ENCODE assay signal across 19 cellular contexts in genomic region chr2:44462934-44463849, GRCh38.
"Had no signal": no experiment of that assay in that cellular context is flagged by ENCODE, and none has a peak within 500 bp of the region (broad histone marks: within the 10 kb centered on the region; RNA-seq: fewer than 3 reads in every experiment).

No MANE protein-coding gene starts in this region.

- H3K4me1 ChIP-seq: adrenal gland, colonic mucosa, gastrocnemius medialis, lower lobe of right lung, testis had no signal

- H3K4me3 ChIP-seq: adrenal gland, colonic mucosa, gastrocnemius medialis, heart right ventricle, lower lobe of right lung, testis had no signal

- H3K27ac ChIP-seq: adrenal gland, colonic mucosa, gastrocnemius medialis, heart right ventricle, lower lobe of right lung, neutrophil, testis had no signal

- DNase-seq: activated B cell treated with CpG ODN at 0.5 μM for 24 hours; activated CD4-positive, alpha-beta T cell treated with anti-CD3 and anti-CD28 coated beads, Interleukin-2, amount 10 ng/mL, durations not matched to agents 7 days and 5 days; activated CD8-positive, alpha-beta memory T cell treated with anti-CD3 and anti-CD28 coated beads for 24 hours; activated naive CD4-positive, alpha-beta T cell treated with anti-CD3 and anti-CD28 coated beads, Interleukin-2, amount 50 U/mL, for 16 hours; adrenal gland; caudate nucleus; colonic mucosa; effector CD4-positive, alpha-beta T cell; gastrocnemius medialis; heart right ventricle; lower lobe of right lung; naive B cell; retina; stimulated activated CD4-positive, alpha-beta T cell treated with anti-CD3 and anti-CD28 coated beads, Interleukin-15, amount 100 ng/mL, for 24 hours; stimulated activated CD4-positive, alpha-beta T cell treated with anti-CD3 and anti-CD28 coated beads, Interleukin-4, amount 100 ng/mL, for 24 hours; stimulated activated naive CD8-positive, alpha-beta T cell treated with anti-CD3 and anti-CD28 coated beads, Interleukin-15, amount 100 ng/mL, for 72 hours; testis had no signal

- H3K27me3 ChIP-seq: adrenal gland, colonic mucosa, gastrocnemius medialis, heart right ventricle, neutrophil, testis had no signal

- H3K4me1 Mint-ChIP-seq: activated B cell treated with CpG ODN at 0.5 μM for 24 hours; activated CD4-positive, alpha-beta T cell treated with anti-CD3 and anti-CD28 coated beads, Interleukin-2, amount 10 ng/mL, durations not matched to agents 7 days and 5 days; naive B cell; stimulated activated naive CD8-positive, alpha-beta T cell treated with anti-CD3 and anti-CD28 coated beads, Interleukin-15, amount 100 ng/mL, for 72 hours had no signal

- H3K4me3 Mint-ChIP-seq: activated B cell treated with CpG ODN at 0.5 μM for 24 hours; activated CD4-positive, alpha-beta T cell treated with anti-CD3 and anti-CD28 coated beads, Interleukin-2, amount 10 ng/mL, durations not matched to agents 7 days and 5 days; naive B cell; stimulated activated naive CD8-positive, alpha-beta T cell treated with anti-CD3 and anti-CD28 coated beads, Interleukin-15, amount 100 ng/mL, for 72 hours had no signal

- H3K27ac Mint-ChIP-seq: activated B cell treated with CpG ODN at 0.5 μM for 24 hours; activated CD4-positive, alpha-beta T cell treated with anti-CD3 and anti-CD28 coated beads, Interleukin-2, amount 10 ng/mL, durations not matched to agents 7 days and 5 days; activated T-helper 2 cell treated with anti-CD3 and anti-CD28 coated beads, Interferon-gamma antibody, Interleukin-2, Interleukin-4, amounts not matched to agents 10 μg/mL and 5 μg/mL and 100 μg/mL, durations not matched to agents 14 hours and 24 hours and 36 hours had no signal

- H3K27me3 Mint-ChIP-seq: activated B cell treated with CpG ODN at 0.5 μM for 24 hours; activated CD4-positive, alpha-beta T cell treated with anti-CD3 and anti-CD28 coated beads, Interleukin-2, amount 10 ng/mL, durations not matched to agents 7 days and 5 days; stimulated activated naive CD8-positive, alpha-beta T cell treated with anti-CD3 and anti-CD28 coated beads, Interleukin-15, amount 100 ng/mL, for 72 hours had no signal

- H3K36me3 ChIP-seq: adrenal gland, colonic mucosa, gastrocnemius medialis, heart right ventricle, lower lobe of right lung, neutrophil had no signal

- H3K9me3 ChIP-seq: colonic mucosa, gastrocnemius medialis, lower lobe of right lung, neutrophil had no signal
